Comparison of ENCODE assay signal across 16 cellular contexts in the genomic region with DNA sequence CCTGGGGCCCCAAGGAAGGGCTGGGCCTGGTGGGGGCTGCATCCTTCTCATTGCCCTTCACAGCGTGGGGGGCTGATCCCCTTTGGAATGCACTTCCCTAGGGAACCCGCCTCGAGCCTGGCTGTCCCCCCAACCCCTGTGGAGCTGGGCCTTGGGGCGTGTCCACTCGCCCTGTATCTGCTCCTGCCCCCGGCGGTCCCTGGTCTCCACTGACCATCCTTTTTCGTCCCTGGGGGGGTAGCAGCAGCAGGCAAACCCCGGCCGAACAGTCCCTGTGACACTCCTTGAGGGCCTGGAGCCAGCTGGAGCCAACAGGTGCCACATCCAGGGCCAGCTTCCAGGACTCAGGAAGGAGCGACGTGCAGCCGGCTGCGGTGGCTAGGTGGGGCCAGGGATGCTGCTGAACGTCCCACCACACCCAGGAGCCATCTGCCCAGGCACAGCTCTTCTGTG. TPM values are rescaled to one million over a fixed set of nuclear protein-coding genes. Genes with fewer than 3 reads are reported as not detected.
DNase-seq lines count a peak whose midpoint lies in the region; ATAC-seq, FAIRE-seq and TF ChIP-seq lines count a peak whose summit lies in the region.
"Had no signal": no experiment of that assay in that cellular context is flagged by ENCODE, and none has a peak within 500 bp of the region (broad histone marks: within the 10 kb centered on the region; RNA-seq: fewer than 3 reads in every experiment).

No MANE protein-coding gene starts in this region.

- no peak overlapping the region for H3K56ac ChIP-seq in H9 (ENCODE audit: insufficient read length, low read depth, low read length)

- H3K14ac ChIP-seq in H9 (ENCODE audit: insufficient read depth, low read length) = no peak overlapping the region

- H3K27me3 ChIP-seq in H9 (ENCODE audit: insufficient read depth, low read length) (no peaks in the 10 kb centered on the region), OCI-LY3 (ENCODE audit: low read depth, low read length) (no peaks in the 10 kb centered on the region)
- H3K27me3 ChIP-seq: brain microvascular endothelial cell had no signal

- H2AK5ac ChIP-seq in H9 (ENCODE audit: insufficient read length, low read length) = no peak overlapping the region

- no peaks in the 10 kb centered on the region for H3K9me3 ChIP-seq in H9 (ENCODE audit: control insufficient read depth, low read depth, low read length)
- no peaks in the 10 kb centered on the region for H3K9me3 ChIP-seq in OCI-LY3 (ENCODE audit: insufficient read depth, low read length)
- H3K9me3 ChIP-seq: tibial artery had no signal

- peak; percentile 54 to 77 (median 62) for DNase-seq in NCI-H1417 (lab: John Stamatoyannopoulos, UW)
- DNase-seq in NCI-H1417 treated with DMSO at 0.1 percent for 48 hours (lab: John Stamatoyannopoulos, UW) = no peak
- peak; percentile 35 for DNase-seq in H9
- peak; percentile 41 for DNase-seq in myocyte (ENCODE audit: low read depth)
- DNase-seq in stimulated activated CD4-positive, alpha-beta T cell treated with anti-CD3 and anti-CD28 coated beads, Interleukin-1b, Interleukin-23, amount 100 ng/mL, for 48 hours = no peak
- DNase-seq in H54 (ENCODE audit: insufficient read length, low spot score) = no peak
- DNase-seq: activated CD4-positive, alpha-beta memory T cell treated with anti-CD3 and anti-CD28 coated beads, Interleukin-2, amount 10 ng/mL, durations not matched to agents 7 days and 5 days; effector CD8-positive, alpha-beta T cell; PC-9 had no signal

- H3K23me2 ChIP-seq in H9 (ENCODE audit: insufficient read length, low read depth, low read length, poor library complexity, severe bottlenecking) = no peaks in the 10 kb centered on the region

- no peak overlapping the region for H3K4ac ChIP-seq in H9 (ENCODE audit: low read depth, low read length)

- H2BK120ac ChIP-seq in H9 (ENCODE audit: low read depth, low read length, poor library complexity, severe bottlenecking) = no peak overlapping the region

- no peak overlapping the region for H2BK15ac ChIP-seq in H9 (ENCODE audit: low read depth, low read length)

- H4K5ac ChIP-seq in H9 (ENCODE audit: insufficient read length, low read depth, low read length) = no peak overlapping the region

- TF ChIP-seq POLR2A in H54 (IDR thresholded peaks at IDR 0.05; ENCODE audit: low read depth, low read length) = no peak

- no peak overlapping the region for H3T11ph ChIP-seq in H9 (ENCODE audit: low read length)

- no peak overlapping the region for H2BK20ac ChIP-seq in H9 (ENCODE audit: low read depth, low read length, poor library complexity, severe bottlenecking)

- peaks cover 20% of the 10 kb centered on the region for H3K27me3 Mint-ChIP-seq in H9 (ENCODE audit: low read depth)

- no peaks in the 10 kb centered on the region for H3K36me3 Mint-ChIP-seq in H9 (ENCODE audit: insufficient read depth in 1 of 3, low read depth in 3 of 3)

- TF ChIP-seq CTCF in H9 (conservative IDR thresholded peaks at IDR 0.05) (no peak), OCI-LY3 (IDR thresholded peaks at IDR 0.05; ENCODE audit: low read depth, low read length) (no peak)

- H3K27ac ChIP-seq in H9 (ENCODE audit: insufficient read length, low read depth, low read length) = no peak overlapping the region
- peak overlapping the region; percentile 97 for H3K27ac ChIP-seq in OCI-LY3 (ENCODE audit: low read length)
- H3K27ac ChIP-seq: brain microvascular endothelial cell, parathyroid adenoma, PC-9, tibial artery had no signal

- no peak overlapping the region for H3K18ac ChIP-seq in H9 (ENCODE audit: insufficient read length, low read depth, low read length)

- peaks cover 8 to 23% of the 10 kb centered on the region in 2 experiments for H3K4me1 Mint-ChIP-seq in H9

- no peak overlapping the region for H3K27ac Mint-ChIP-seq in H9
- H3K27ac Mint-ChIP-seq: activated CD4-positive, alpha-beta memory T cell treated with anti-CD3 and anti-CD28 coated beads, Interleukin-2, amount 10 ng/mL, durations not matched to agents 7 days and 5 days had no signal

- H3K9ac ChIP-seq in H9 (ENCODE audit: extremely low read depth, insufficient read length, low read length) (no peak overlapping the region), OCI-LY3 (ENCODE audit: low read length) (peak overlapping the region; percentile 90)
- H3K9ac ChIP-seq: parathyroid adenoma had no signal

- H3K4me2 ChIP-seq in H9 (ENCODE audit: insufficient read depth, insufficient read length, low read length) (no peak overlapping the region), OCI-LY3 (ENCODE audit: low read length) (peak overlapping the region; percentile 92)
- H3K4me2 ChIP-seq: PC-9 had no signal

- H4K20me1 ChIP-seq in H9 (ENCODE audit: control insufficient read depth, insufficient read depth, insufficient read length) = no peaks in the 10 kb centered on the region
- no peaks in the 10 kb centered on the region for H4K20me1 ChIP-seq in OCI-LY3 (ENCODE audit: insufficient read depth, low read length)

- no peak overlapping the region for H2BK5ac ChIP-seq in H9 (ENCODE audit: insufficient read length, low read length)

- peaks cover 0 to under 1% of the 10 kb centered on the region in 2 experiments for H3K9me3 Mint-ChIP-seq in H9
- H3K9me3 Mint-ChIP-seq: activated CD4-positive, alpha-beta memory T cell treated with anti-CD3 and anti-CD28 coated beads, Interleukin-2, amount 10 ng/mL, durations not matched to agents 7 days and 5 days; T-helper 2 cell treated with Interferon-gamma antibody and Interleukin-4, amounts not matched to agents 5 μg/mL and 100 μg/mL, for 36 hours had no signal

- no CpG with 5 or more reads among the region's 15 CpGs for WGBS in H9 (ENCODE audit: extremely low coverage, insufficient read length, low lambda C conversion rate)

- H4K8ac ChIP-seq in H9 (replicated peaks; ENCODE audit: insufficient read length, low read depth, low read length) = no peak overlapping the region

- no peak overlapping the region for H3K4me3 Mint-ChIP-seq in H9
- H3K4me3 Mint-ChIP-seq: activated CD4-positive, alpha-beta memory T cell treated with anti-CD3 and anti-CD28 coated beads, Interleukin-2, amount 10 ng/mL, durations not matched to agents 7 days and 5 days; T-helper 2 cell treated with Interferon-gamma antibody and Interleukin-4, amounts not matched to agents 5 μg/mL and 100 μg/mL, for 36 hours had no signal

- H3K4me1 ChIP-seq in H9 (ENCODE audit: insufficient read depth, low read length) (no peaks in the 10 kb centered on the region; the same call in 1 of the 2 replicates), OCI-LY3 (ENCODE audit: low read length) (peaks cover 69% of the 10 kb centered on the region)
- H3K4me1 ChIP-seq: parathyroid adenoma had no signal

- H3K79me2 ChIP-seq in H9 (ENCODE audit: insufficient read depth, low read length) (no peaks in the 10 kb centered on the region), OCI-LY3 (ENCODE audit: low read length) (peaks cover 40% of the 10 kb centered on the region)
- H3K79me2 ChIP-seq: parathyroid adenoma had no signal

- H2AFZ ChIP-seq in H9 (ENCODE audit: low read length) = no peak overlapping the region
- H2AFZ ChIP-seq in OCI-LY3 (ENCODE audit: low read depth, low read length) = no peak overlapping the region
- H2AFZ ChIP-seq: parathyroid adenoma, PC-9 had no signal

- H3K4me3 ChIP-seq in OCI-LY3 (ENCODE audit: low read length) = peak overlapping the region; percentile 82
- H3K4me3 ChIP-seq: PC-9, tibial artery had no signal

- no peak overlapping the region for H3K23ac ChIP-seq in H9 (ENCODE audit: insufficient read length, low read depth, low read length)

- peaks cover 12% of the 10 kb centered on the region for H3K36me3 ChIP-seq in OCI-LY3 (replicated peaks; ENCODE audit: low read depth, low read length)
- H3K36me3 ChIP-seq: brain microvascular endothelial cell, tibial artery had no signal

- H3K79me1 ChIP-seq in H9 (ENCODE audit: insufficient read depth, low read depth, low read length, poor library complexity, severe bottlenecking) = no peaks in the 10 kb centered on the region

- no peak overlapping the region for H4K91ac ChIP-seq in H9 (ENCODE audit: insufficient read length, low read depth, low read length)

- no peak for FAIRE-seq in H54 (lab: Jason Lieb, UNC)

- H2BK12ac ChIP-seq in H9 (ENCODE audit: insufficient read length, low read depth, low read length) = no peak overlapping the region

- ATAC-seq in GM21619 (IDR thresholded peaks at IDR 0.05; ENCODE audit: unreplicated experiment) = no peak

RNA-seq across cellular contexts. Expression of a gene that starts 9.4 kb away (rescaled TPM):
- 0.20 and 0.24 TPM in 2 replicates for total RNA-seq in H9 (2021)
- not detected in 2 replicates for total RNA-seq in myocyte
- 0.18 TPM for polyA plus RNA-seq in myocyte (2012)
- total RNA-seq: A673, PC-9 had no signal

RNA-seq across cellular contexts. Expression of a gene that starts 53.7 kb away (rescaled TPM):
- 57.7 and 58.5 TPM in 2 replicates for total RNA-seq in H9 (2021)
- 12.9 and 15.9 TPM in 2 replicates for total RNA-seq in myocyte
- 14.0 TPM for polyA plus RNA-seq in myocyte (2012)

Comparison
In these comparisons a context has a peak if more than half of its experiments do, and no peak if none do; other contexts are left out.
1. DNase-seq: peak in NCI-H1417 (3 of 3), H9 (single experiment) and myocyte (single experiment); none in NCI-H1417 treated with DMSO at 0.1 percent for 48 hours (single experiment), stimulated activated CD4-positive, alpha-beta T cell treated with anti-CD3 and anti-CD28 coated beads, Interleukin-1b, Interleukin-23, amount 100 ng/mL, for 48 hours (single experiment) and H54 (single experiment).